ENCODE assay signal across 25 cellular contexts in genomic region chr17:53166736-53167135, GRCh38.
"Had no signal": no experiment of that assay in that cellular context is flagged by ENCODE, and none has a peak within 500 bp of the region (broad histone marks: within the 10 kb centered on the region; RNA-seq: fewer than 3 reads in every experiment).

No MANE protein-coding gene starts in this region.

- DNase-seq: activated effector memory CD4-positive, alpha-beta T cell treated with anti-CD3 and anti-CD28 coated beads, Interleukin-2, amount 50 U/mL, for 16 hours; activated gamma-delta T cell; activated gamma-delta T cell treated with Interleukin-2 at 50 U/mL for 16 hours; activated naive CD4-positive, alpha-beta T cell; activated naive CD4-positive, alpha-beta T cell treated with anti-CD3 and anti-CD28 coated beads for 36 hours; activated naive CD4-positive, alpha-beta T cell treated with anti-CD3 and anti-CD28 coated beads, Interleukin-2, amount 10 ng/mL, durations not matched to agents 7 days and 5 days; activated naive CD4-positive, alpha-beta T cell treated with anti-CD3 and anti-CD28 coated beads, Interleukin-2, amount 50 U/mL, for 16 hours; activated naive CD4-positive, alpha-beta T cell treated with Interleukin-2 at 50 U/mL for 16 hours; activated naive CD8-positive, alpha-beta T cell treated with anti-CD3 and anti-CD28 coated beads for 36 hours; activated naive CD8-positive, alpha-beta T cell treated with anti-CD3 and anti-CD28 coated beads, Interleukin-2, amount 10 ng/mL, durations not matched to agents 7 days and 5 days; activated naive CD8-positive, alpha-beta T cell treated with anti-CD3 and anti-CD28 coated beads, Interleukin-2, amount 50 U/mL, for 24 hours; activated T-cell treated with anti-CD3 and anti-CD28 coated beads for 4 hours; activated T-cell treated with anti-CD3 and anti-CD28 coated beads, Interleukin-2, amount 50 U/mL, for 1 hour; activated T-cell treated with anti-CD3 and anti-CD28 coated beads, Interleukin-2, amount 50 U/mL, for 24 hours; activated T-cell treated with anti-CD3 and anti-CD28 coated beads, Interleukin-2, amount 50 U/mL, for 4 hours; activated T-cell treated with anti-CD3 and anti-CD28 coated beads, Interleukin-2, amount 50 U/mL, for 48 hours; activated T-cell treated with anti-CD3 and anti-CD28 coated beads, Interleukin-2, amount 50 U/mL, for 72 hours; adrenal gland; amniotic stem cell; amygdala; anterior cingulate cortex; aorta; body of pancreas; brain microvascular endothelial cell; central memory CD4-positive, alpha-beta T cell had no signal
